ENCODE assay signal across 24 cellular contexts in the genomic region with DNA sequence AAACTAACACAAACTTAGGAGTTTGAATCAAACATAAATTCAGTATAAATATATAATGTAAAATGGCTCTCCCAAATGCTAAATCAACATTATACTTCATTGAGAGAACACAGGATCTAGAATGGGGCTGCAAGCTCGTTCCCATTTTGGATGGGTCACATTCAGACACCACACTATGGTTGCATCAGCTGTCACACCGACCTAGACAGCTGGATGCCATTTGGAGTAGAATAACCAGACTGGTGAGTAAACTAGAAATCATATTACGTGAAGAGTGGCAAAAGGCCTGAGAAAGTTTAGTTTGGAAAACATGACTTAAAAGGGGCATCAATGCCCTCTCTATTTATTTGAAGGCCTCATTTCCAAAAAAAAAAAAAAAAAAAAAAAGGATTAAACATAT.
"Had no signal": no experiment of that assay in that cellular context is flagged by ENCODE, and none has a peak within 500 bp of the region (broad histone marks: within the 10 kb centered on the region; RNA-seq: fewer than 3 reads in every experiment).

No MANE protein-coding gene starts in this region.

- H3K4me1 ChIP-seq: left lung, lower lobe of right lung, right atrium auricular region, right lobe of liver, stomach, suprapubic skin, tibial artery, upper lobe of right lung had no signal

- H3K9me3 ChIP-seq: left lung, lower lobe of right lung, ovary, right atrium auricular region, right lobe of liver, stomach, suprapubic skin, thoracic aorta, tibial artery, upper lobe of right lung had no signal

- H3K27ac ChIP-seq: left lung, lower lobe of right lung, ovary, right atrium auricular region, right lobe of liver, skin epidermis, stomach, suprapubic skin, thoracic aorta, tibial artery, upper lobe of right lung had no signal

- DNase-seq: hypothalamus; immature natural killer cell; kidney; left colon; left lung; lower lobe of right lung; mammary epithelial cell; mesenchymal stem cell; naive thymus-derived CD4-positive, alpha-beta T cell; ovary; right lobe of liver; stimulated activated CD4-positive, alpha-beta T cell treated with anti-CD3 and anti-CD28 coated beads, Interleukin-12 subunit alpha, Interleukin-12 subunit beta, amount 100 ng/mL, for 4 hours; stimulated activated CD4-positive, alpha-beta T cell treated with anti-CD3 and anti-CD28 coated beads, Interleukin-15, amount 100 ng/mL, for 24 hours; stimulated activated CD4-positive, alpha-beta T cell treated with anti-CD3 and anti-CD28 coated beads, Interleukin-2, amount 100 ng/mL, for 24 hours; stimulated activated CD4-positive, alpha-beta T cell treated with anti-CD3 and anti-CD28 coated beads, Interleukin-4, amount 100 ng/mL, for 1 hour; stimulated activated naive B cell treated with anti-CD40 and anti-IgM and Interleukin-4, amounts not matched to agents 10 μg/mL and 1 μg/mL and 100 μg/mL, for 72 hours; stimulated activated naive CD8-positive, alpha-beta T cell treated with anti-CD3 and anti-CD28 coated beads, Interleukin-15, Interleukin-2, amounts not matched to agents 100 U/mL and 50 U/mL, for 24 hours; stomach; tibial artery; upper lobe of right lung had no signal

- H3K27me3 ChIP-seq: left lung, ovary, right atrium auricular region, right lobe of liver, stomach, suprapubic skin, tibial artery, upper lobe of right lung had no signal

- H3K36me3 ChIP-seq: left lung, lower lobe of right lung, ovary, right atrium auricular region, right lobe of liver, stomach, suprapubic skin, thoracic aorta, tibial artery, upper lobe of right lung had no signal

- H3K4me3 ChIP-seq: left lung, lower lobe of right lung, ovary, right atrium auricular region, right lobe of liver, skin epidermis, stomach, suprapubic skin, thoracic aorta, tibial artery, upper lobe of right lung had no signal
